26 cellular contexts compared by ENCODE assay signal in the genomic region with DNA sequence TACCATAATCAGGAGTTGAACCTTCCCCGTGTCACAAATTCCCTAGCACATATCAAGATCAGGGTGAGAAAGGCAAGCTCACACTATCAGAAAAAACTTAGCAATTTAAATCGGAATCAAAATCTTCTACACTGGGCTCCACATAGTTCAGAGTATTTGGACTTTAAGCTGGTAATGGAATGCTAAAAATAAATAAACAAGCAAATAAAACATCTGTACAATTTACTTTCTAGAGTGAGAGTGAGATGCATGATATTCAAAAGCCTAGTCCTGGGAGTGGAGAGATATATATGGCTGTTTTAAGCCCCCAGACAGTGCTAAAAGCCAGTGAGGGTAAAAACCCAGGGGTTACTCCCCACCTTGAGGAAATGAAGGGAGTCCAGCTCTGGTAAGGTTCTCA.
"Had no signal": no experiment of that assay in that cellular context is flagged by ENCODE, and none has a peak within 500 bp of the region (broad histone marks: within the 10 kb centered on the region; RNA-seq: fewer than 3 reads in every experiment).

No MANE protein-coding gene starts in this region.

- H3K4me1 ChIP-seq: left lung, lower lobe of right lung, vagina had no signal

- H3K9me3 ChIP-seq: gastroesophageal sphincter, heart left ventricle, left lung, lower lobe of right lung, ovary, suprapubic skin, vagina had no signal

- H3K4me2 ChIP-seq: hepatocyte, smooth muscle cell had no signal

- H3K36me3 Mint-ChIP-seq: naive thymus-derived CD8-positive, alpha-beta T cell had no signal

- H3K4me3 Mint-ChIP-seq: effector memory CD8-positive, alpha-beta T cell; naive thymus-derived CD8-positive, alpha-beta T cell; nephron progenitor cell; stimulated activated naive CD8-positive, alpha-beta T cell treated with anti-CD3 and anti-CD28 coated beads, Interleukin-15, amount 100 ng/mL, for 72 hours had no signal

- H3K4me3 ChIP-seq: coronary artery, gastroesophageal sphincter, heart left ventricle, hepatocyte, left lung, lower lobe of right lung, ovary, smooth muscle cell, suprapubic skin, vagina had no signal

- H3K9me3 Mint-ChIP-seq: effector memory CD8-positive, alpha-beta T cell; nephron progenitor cell; stimulated activated naive CD8-positive, alpha-beta T cell treated with anti-CD3 and anti-CD28 coated beads, Interleukin-15, amount 100 ng/mL, for 72 hours had no signal

- ATAC-seq: effector memory CD8-positive, alpha-beta T cell; left lung; lower lobe of right lung; naive thymus-derived CD8-positive, alpha-beta T cell; stimulated activated naive CD8-positive, alpha-beta T cell treated with anti-CD3 and anti-CD28 coated beads, Interleukin-15, amount 100 ng/mL, for 72 hours had no signal

- H3K27ac Mint-ChIP-seq: effector memory CD8-positive, alpha-beta T cell; naive thymus-derived CD8-positive, alpha-beta T cell; nephron progenitor cell; stimulated activated naive CD8-positive, alpha-beta T cell treated with anti-CD3 and anti-CD28 coated beads, Interleukin-15, amount 100 ng/mL, for 72 hours had no signal

- H3K27me3 Mint-ChIP-seq: effector memory CD8-positive, alpha-beta T cell; naive thymus-derived CD8-positive, alpha-beta T cell; stimulated activated naive CD8-positive, alpha-beta T cell treated with anti-CD3 and anti-CD28 coated beads, Interleukin-15, amount 100 ng/mL, for 72 hours had no signal

- H3K27ac ChIP-seq: gastroesophageal sphincter, heart left ventricle, hepatocyte, left lung, lower lobe of right lung, ovary, suprapubic skin, vagina had no signal

- H3K36me3 ChIP-seq: gastroesophageal sphincter, heart left ventricle, left lung, lower lobe of right lung, ovary, suprapubic skin, vagina had no signal

- H3K27me3 ChIP-seq: gastroesophageal sphincter, heart left ventricle, hepatocyte, left lung, ovary, suprapubic skin, vagina had no signal

- H3K4me1 Mint-ChIP-seq: naive thymus-derived CD8-positive, alpha-beta T cell; stimulated activated naive CD8-positive, alpha-beta T cell treated with anti-CD3 and anti-CD28 coated beads, Interleukin-15, amount 100 ng/mL, for 72 hours had no signal

- DNase-seq: dermis blood vessel endothelial cell; effector memory CD8-positive, alpha-beta T cell; erythroblast; heart left ventricle; kidney; left lung; lower lobe of right lung; naive thymus-derived CD8-positive, alpha-beta T cell; nephron progenitor cell; nucleus accumbens; ovary; posterior cingulate gyrus; retina; stimulated activated CD4-positive, alpha-beta T cell treated with anti-CD3 and anti-CD28 coated beads, Interleukin-12 subunit alpha, Interleukin-12 subunit beta, amount 100 ng/mL, for 4 hours; stimulated activated CD4-positive, alpha-beta T cell treated with anti-CD3 and anti-CD28 coated beads, Interleukin-1b, Interleukin-23, amount 100 ng/mL, for 48 hours; stimulated activated CD4-positive, alpha-beta T cell treated with anti-CD3 and anti-CD28 coated beads, Interleukin-4, amount 100 ng/mL, for 1 hour; stimulated activated CD8-positive, alpha-beta memory T cell treated with anti-CD3 and anti-CD28 coated beads, Interleukin-4, amount 100 ng/mL, for 48 hours; stimulated activated naive CD4-positive, alpha-beta T cell; stimulated activated naive CD8-positive, alpha-beta T cell treated with anti-CD3 and anti-CD28 coated beads, Interleukin-15, amount 100 ng/mL, for 72 hours; trophoblast cell had no signal

- H2AFZ ChIP-seq: hepatocyte had no signal
